8 cellular contexts compared by ENCODE assay signal in genomic region chr4:52713456-52713937, GRCh38. TPM values are rescaled to one million over a fixed set of nuclear protein-coding genes. Genes with fewer than 3 reads are reported as not detected.
DNase-seq lines count a peak whose midpoint lies in the region; ATAC-seq and TF ChIP-seq lines count a peak whose summit lies in the region.

No MANE protein-coding gene starts in this region.

- peaks cover 43% of the 10 kb centered on the region for H3K36me3 Mint-ChIP-seq in brain

- H3K36me3 ChIP-seq in HUES64 (ENCODE audit: insufficient read depth, low read length), result peaks cover 54% of the 10 kb centered on the region
- peaks cover 47% of the 10 kb centered on the region for H3K36me3 ChIP-seq in mesodermal cell (ENCODE audit: control insufficient read depth, insufficient read depth, low read length)

- H3K27ac ChIP-seq in AG04450 (ENCODE audit: low read depth, low read length) (no peak overlapping the region), HUES64 (ENCODE audit: low read depth, low read length) (peak overlapping the region; percentile 88), mesodermal cell (ENCODE audit: low read depth, low read length, severe bottlenecking) (no peak overlapping the region)

- H3K4me3 ChIP-seq in AG04450 (ENCODE audit: low read depth, low read length) (peak overlapping the region; percentile 90), HUES64 (ENCODE audit: low read length) (peak overlapping the region; percentile 96), mesodermal cell (ENCODE audit: extremely low read depth, insufficient read depth, low read length, poor library complexity, severe bottlenecking) (peak overlapping the region; percentile 86)

- no peaks in the 10 kb centered on the region for H3K9me3 Mint-ChIP-seq in brain

- H3K4me1 ChIP-seq in HUES64 (ENCODE audit: insufficient read depth, low read length) (peaks cover 34% of the 10 kb centered on the region), mesodermal cell (ENCODE audit: control insufficient read depth, insufficient read depth, low read length, poor library complexity, severe bottlenecking) (peaks cover 16% of the 10 kb centered on the region)

- H3K4me1 Mint-ChIP-seq in brain, result peaks cover 38% of the 10 kb centered on the region

- POLR2A ChIA-PET in AG04450 (lab: Yijun Ruan, JAX), result interaction anchor here (1.7 to 2.3 kb wide), 3 partner anchors 8 to 109 kb away, joined by 6 to 39 read pairs (median 16); partner anchors contain the start of gene USP46

- peak overlapping the region; percentile 91 to 95 (median 92) for H3K4me3 Mint-ChIP-seq in brain

- H3K9me3 ChIP-seq in AG04450 (ENCODE audit: control insufficient read depth, insufficient read depth, low read length) (no peaks in the 10 kb centered on the region), HUES64 (ENCODE audit: insufficient read depth, low read depth, low read length) (no peaks in the 10 kb centered on the region), mesodermal cell (ENCODE audit: control insufficient read depth, low read length) (no peaks in the 10 kb centered on the region)

- ATAC-seq in HG02981 (IDR thresholded peaks at IDR 0.05; ENCODE audit: unreplicated experiment) (no peak), HG02840 (IDR thresholded peaks at IDR 0.05; ENCODE audit: low FRiP score, unreplicated experiment) (no peak)

- CTCF ChIA-PET in AG04450 (lab: Charles Lee), result interaction anchor here (0.6 to 3.8 kb wide), 4 partner anchors 125 to 269 kb away, joined by 3 to 31 read pairs (median 10); no protein-coding TSS in a partner anchor

- H3K27me3 Mint-ChIP-seq in brain, result peaks cover 11% of the 10 kb centered on the region

- no peak for TF ChIP-seq CTCF in AG04450 (IDR thresholded peaks at IDR 0.05; ENCODE audit: low read depth, low read length)
- TF ChIP-seq CTCF in brain (conservative IDR thresholded peaks at IDR 0.05), result no peak

- peak overlapping the region in 3 of 5 experiments; percentile 12 to 44 (median 34) for H3K27ac Mint-ChIP-seq in brain

- DNase-seq in AG04450 (ENCODE audit: low read depth, low spot score), result no peak
- DNase-seq in HCEC 1CT, result no peak
- DNase-seq in A172 (ENCODE audit: low spot score), result no peak

- WGBS in HUES64, result 26% methylated on average over 12 of the region's 12 CpGs
- WGBS in mesodermal cell (ENCODE audit: insufficient coverage in 2 of 2), 2 experiments, result 25 to 40% methylated on average over 8 to 11 of the region's 12 CpGs

- H3K27me3 ChIP-seq in AG04450 (ENCODE audit: control insufficient read depth, insufficient read depth, low read length) (peaks cover 2% of the 10 kb centered on the region), HUES64 (ENCODE audit: insufficient read depth, low read length) (no peaks in the 10 kb centered on the region; the same call in 1 of the 2 replicates)

- H3K9ac ChIP-seq in HUES64 (ENCODE audit: low read depth, low read length), result peak overlapping the region; percentile 99

RNA-seq across cellular contexts. Expression of gene ERVMER34-1, which starts 37.7 kb away (rescaled TPM):
- 0.20 and 0.26 TPM in 2 replicates for polyA plus RNA-seq in AG04450 (2011; rRNA removed)
- polyA minus RNA-seq in AG04450 (2011; rRNA and poly(A)+ RNA removed), result 0.18 and 0.35 TPM in 2 replicates
- polyA plus RNA-seq in HUES64 (2013, experiment 1 of 2), result 18.4 TPM
- polyA plus RNA-seq in HUES64 (2013, experiment 2 of 2), result 16.1 TPM
- 0.10 TPM for polyA plus RNA-seq in brain (ENCODE audit: insufficient read depth, low read depth, low replicate concordance)
- polyA plus RNA-seq in mesodermal cell (2013, experiment 1 of 2), result 0.81 TPM
- polyA plus RNA-seq in mesodermal cell (2013, experiment 2 of 2), result 1.1 TPM
- not detected in 2 replicates for total RNA-seq in A172 (2014; rRNA removed; shearing (Covaris generic))

RNA-seq across cellular contexts. Expression of gene USP46, which starts 54.4 kb away (rescaled TPM):
- polyA plus RNA-seq in AG04450 (2011; rRNA removed) (66.6 and 69.1 TPM in 2 replicates), brain (ENCODE audit: insufficient read depth, low read depth, low replicate concordance) (10.2 TPM)
- 83.6 and 83.8 TPM in 2 replicates for polyA minus RNA-seq in AG04450 (2011; rRNA and poly(A)+ RNA removed)
- polyA plus RNA-seq in HUES64 (2013, experiment 1 of 2), result 23.7 TPM
- polyA plus RNA-seq in HUES64 (2013, experiment 2 of 2), result 24.9 TPM
- 21.2 TPM for polyA plus RNA-seq in mesodermal cell (2013, experiment 1 of 2)
- 19.2 TPM for polyA plus RNA-seq in mesodermal cell (2013, experiment 2 of 2)
- 14.8 and 19.9 TPM in 2 replicates for total RNA-seq in A172 (2014; rRNA removed; shearing (Covaris generic))
